In the genomic region with DNA sequence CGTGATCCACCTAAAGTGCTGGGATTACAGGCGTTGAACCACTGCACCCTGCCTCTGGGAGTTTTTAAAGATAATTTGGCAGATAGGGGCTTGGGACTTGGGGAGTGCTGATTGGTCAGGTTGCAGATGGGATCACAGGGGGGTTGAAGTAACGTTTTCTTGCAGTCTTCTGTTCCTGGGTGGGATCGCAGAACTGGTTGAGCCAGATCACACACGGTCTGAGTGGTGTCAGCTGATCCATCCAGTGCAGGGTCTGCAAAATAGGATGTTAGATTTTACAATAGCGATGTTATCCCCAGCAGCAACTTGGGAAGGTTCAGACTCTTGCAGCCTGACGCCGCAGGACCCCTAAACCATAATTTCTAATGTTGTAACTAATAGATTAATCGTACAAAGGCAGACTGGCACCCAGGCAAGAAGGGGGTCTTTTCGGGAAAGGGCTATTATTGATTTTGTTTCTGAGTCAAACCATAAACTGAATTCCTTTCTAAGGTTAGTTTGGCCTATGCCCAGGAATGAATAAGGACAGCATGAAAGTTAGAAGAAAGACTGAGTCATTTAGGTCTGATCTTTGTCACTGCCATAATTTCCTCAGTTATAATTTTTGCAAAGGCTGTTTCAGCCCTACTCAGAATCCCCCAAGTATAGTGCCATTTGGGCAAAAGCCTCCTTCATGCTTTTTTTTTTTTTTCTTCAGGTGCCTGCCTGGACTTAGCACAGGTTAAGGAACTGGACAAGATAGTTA, we compare ENCODE assay signal across 27 cellular contexts. TPM values are rescaled to one million over a fixed set of nuclear protein-coding genes. Genes with fewer than 3 reads are reported as not detected.
DNase-seq lines count a peak whose midpoint lies in the region; ATAC-seq, FAIRE-seq and TF ChIP-seq lines count a peak whose summit lies in the region.
"Had no signal": no experiment of that assay in that cellular context is flagged by ENCODE, and none has a peak within 500 bp of the region (broad histone marks: within the 10 kb centered on the region; RNA-seq: fewer than 3 reads in every experiment).

No MANE protein-coding gene starts in this region.

- TF ChIP-seq CTCF in bronchial epithelial cell (IDR thresholded peaks at IDR 0.05; ENCODE audit: insufficient read depth, low read length, severe bottlenecking) (no peak), GM10248 (IDR thresholded peaks at IDR 0.05; ENCODE audit: control extremely low read depth, extremely low read depth, low read depth, missing control alignments) (no peak)

- H3K9me3 Mint-ChIP-seq in activated CD8-positive, alpha-beta memory T cell treated with anti-CD3 and anti-CD28 coated beads, Interleukin-2, amount 10 ng/mL, durations not matched to agents 7 days and 5 days (ENCODE audit: low read depth): no peaks in the 10 kb centered on the region
- H3K9me3 Mint-ChIP-seq: activated CD8-positive, alpha-beta T cell treated with anti-CD3 and anti-CD28 coated beads for 36 hours; T-cell had no signal

- H3K27ac Mint-ChIP-seq in activated CD8-positive, alpha-beta memory T cell treated with anti-CD3 and anti-CD28 coated beads, Interleukin-2, amount 10 ng/mL, durations not matched to agents 7 days and 5 days: no peak overlapping the region
- H3K27ac Mint-ChIP-seq: activated CD8-positive, alpha-beta T cell treated with anti-CD3 and anti-CD28 coated beads for 36 hours; naive thymus-derived CD8-positive, alpha-beta T cell; T-cell had no signal

- H3K36me3 ChIP-seq in bronchial epithelial cell (ENCODE audit: control insufficient read depth, insufficient read depth, low read length): no peaks in the 10 kb centered on the region
- H3K36me3 ChIP-seq: brain microvascular endothelial cell, ovary, tibial nerve had no signal

- CTCF ChIA-PET in GM10248 (lab: Yijun Ruan, JAX): no interaction called here
- CTCF ChIA-PET in activated CD8-positive, alpha-beta memory T cell treated with anti-CD3 and anti-CD28 coated beads, Interleukin-2, amount 10 ng/mL, durations not matched to agents 7 days and 5 days (lab: Charles Lee): interaction anchor here (1.1 kb wide), 1 partner anchor 194 kb away, joined by 3 read pairs; no protein-coding TSS in a partner anchor

- peaks cover 72% of the 10 kb centered on the region for H3K27me3 Mint-ChIP-seq in activated CD8-positive, alpha-beta memory T cell treated with anti-CD3 and anti-CD28 coated beads, Interleukin-2, amount 10 ng/mL, durations not matched to agents 7 days and 5 days

- POLR2A ChIA-PET in GM10248 (lab: Yijun Ruan, JAX): no interaction called here

- DNase-seq in cardiac septum (ENCODE audit: low spot score) (peak; percentile 29), left ventricle myocardium superior (no peak), M059J (ENCODE audit: low read depth) (peak; percentile 50), bronchial epithelial cell (ENCODE audit: low read depth) (peak; percentile 46), GM10248 (ENCODE audit: extremely low spot score) (no peak), cerebellum (ENCODE audit: low spot score) (no peak), HTR-8/SVneo (ENCODE audit: insufficient read length, low spot score) (no peak)
- no peak for DNase-seq in activated CD8-positive, alpha-beta memory T cell treated with anti-CD3 and anti-CD28 coated beads, Interleukin-2, amount 10 ng/mL, durations not matched to agents 7 days and 5 days
- DNase-seq: activated CD8-positive, alpha-beta T cell treated with anti-CD3 and anti-CD28 coated beads for 36 hours; activated effector memory CD4-positive, alpha-beta T cell treated with anti-CD3 and anti-CD28 coated beads, Interleukin-2, amount 50 U/mL, for 16 hours; brain microvascular endothelial cell; COR-L47; DMS79 treated with DMSO at 0.1 percent for 48 hours; effector CD8-positive, alpha-beta T cell; islet precursor cell; naive thymus-derived CD8-positive, alpha-beta T cell; NCI-H1105; NCI-H1930; NCI-H526 treated with DMSO at 0.1 percent for 48 hours; ovary; stimulated activated CD4-positive, alpha-beta T cell treated with anti-CD3 and anti-CD28 coated beads, Interleukin-1b, Interleukin-23, amount 100 ng/mL, for 48 hours; T-cell had no signal

- FAIRE-seq in bronchial epithelial cell (lab: Jason Lieb, UNC) (no peak), HTR-8/SVneo (lab: Jason Lieb, UNC) (no peak)
- FAIRE-seq: colon, GM12878 had no signal

- H3K4me3 Mint-ChIP-seq in activated CD8-positive, alpha-beta memory T cell treated with anti-CD3 and anti-CD28 coated beads, Interleukin-2, amount 10 ng/mL, durations not matched to agents 7 days and 5 days: no peak overlapping the region
- H3K4me3 Mint-ChIP-seq: activated CD8-positive, alpha-beta T cell treated with anti-CD3 and anti-CD28 coated beads for 36 hours had no signal

- no peak overlapping the region for H3K4me3 ChIP-seq in bronchial epithelial cell (ENCODE audit: low read depth, low read length)
- H3K4me3 ChIP-seq: GM12878, ovary, smooth muscle cell, tibial nerve had no signal

- H3K4me1 Mint-ChIP-seq in activated CD8-positive, alpha-beta memory T cell treated with anti-CD3 and anti-CD28 coated beads, Interleukin-2, amount 10 ng/mL, durations not matched to agents 7 days and 5 days: peaks cover 16% of the 10 kb centered on the region

- H3K27me3 ChIP-seq in bronchial epithelial cell (ENCODE audit: control insufficient read depth, insufficient read depth, low read length): no peaks in the 10 kb centered on the region
- H3K27me3 ChIP-seq: brain microvascular endothelial cell, ovary had no signal

- no peak for ATAC-seq in left ventricle myocardium superior
- no peak for ATAC-seq in activated CD8-positive, alpha-beta memory T cell treated with anti-CD3 and anti-CD28 coated beads, Interleukin-2, amount 10 ng/mL, durations not matched to agents 7 days and 5 days
- ATAC-seq: activated CD8-positive, alpha-beta T cell treated with anti-CD3 and anti-CD28 coated beads for 36 hours; GM12878; naive thymus-derived CD8-positive, alpha-beta T cell; Panc1; T-cell had no signal

- H3K36me3 Mint-ChIP-seq in activated CD8-positive, alpha-beta memory T cell treated with anti-CD3 and anti-CD28 coated beads, Interleukin-2, amount 10 ng/mL, durations not matched to agents 7 days and 5 days: no peaks in the 10 kb centered on the region
- H3K36me3 Mint-ChIP-seq: naive thymus-derived CD8-positive, alpha-beta T cell; T-cell had no signal

- intact Hi-C loops in cardiac septum (cut with DNase I) (no loop called here), left ventricle myocardium superior (cut with micrococcal nuclease) (no loop called here)

RNA-seq across cellular contexts. Expression of a gene that starts 1.5 kb away (rescaled TPM):
- total RNA-seq in cardiac septum (0.11 TPM), left ventricle myocardium superior (0.74 TPM), bronchial epithelial cell (44.0 TPM in 2 replicates), cerebellum (39.9 TPM)
- total RNA-seq in M059J (2014; rRNA removed; shearing (Covaris generic)): 6.1 and 6.9 TPM in 2 replicates
- under 1 TPM in 1 of 2 experiments, not detected in 1; 0.12 TPM for total RNA-seq in activated CD8-positive, alpha-beta memory T cell treated with anti-CD3 and anti-CD28 coated beads, Interleukin-2, amount 10 ng/mL, durations not matched to agents 7 days and 5 days
- total RNA-seq: naive thymus-derived CD8-positive, alpha-beta T cell had no signal

Comparison
In these comparisons a context has a peak if more than half of its experiments do, and no peak if none do; other contexts are left out.
1. DNase-seq: peak in cardiac septum (single experiment), M059J (single experiment) and bronchial epithelial cell (single experiment); none in left ventricle myocardium superior (single experiment), GM10248 (single experiment), activated CD8-positive, alpha-beta memory T cell treated with anti-CD3 and anti-CD28 coated beads, Interleukin-2, amount 10 ng/mL, durations not matched to agents 7 days and 5 days (single experiment), cerebellum (single experiment) and HTR-8/SVneo (single experiment).